8 cellular contexts compared by ENCODE assay signal in the genomic region with DNA sequence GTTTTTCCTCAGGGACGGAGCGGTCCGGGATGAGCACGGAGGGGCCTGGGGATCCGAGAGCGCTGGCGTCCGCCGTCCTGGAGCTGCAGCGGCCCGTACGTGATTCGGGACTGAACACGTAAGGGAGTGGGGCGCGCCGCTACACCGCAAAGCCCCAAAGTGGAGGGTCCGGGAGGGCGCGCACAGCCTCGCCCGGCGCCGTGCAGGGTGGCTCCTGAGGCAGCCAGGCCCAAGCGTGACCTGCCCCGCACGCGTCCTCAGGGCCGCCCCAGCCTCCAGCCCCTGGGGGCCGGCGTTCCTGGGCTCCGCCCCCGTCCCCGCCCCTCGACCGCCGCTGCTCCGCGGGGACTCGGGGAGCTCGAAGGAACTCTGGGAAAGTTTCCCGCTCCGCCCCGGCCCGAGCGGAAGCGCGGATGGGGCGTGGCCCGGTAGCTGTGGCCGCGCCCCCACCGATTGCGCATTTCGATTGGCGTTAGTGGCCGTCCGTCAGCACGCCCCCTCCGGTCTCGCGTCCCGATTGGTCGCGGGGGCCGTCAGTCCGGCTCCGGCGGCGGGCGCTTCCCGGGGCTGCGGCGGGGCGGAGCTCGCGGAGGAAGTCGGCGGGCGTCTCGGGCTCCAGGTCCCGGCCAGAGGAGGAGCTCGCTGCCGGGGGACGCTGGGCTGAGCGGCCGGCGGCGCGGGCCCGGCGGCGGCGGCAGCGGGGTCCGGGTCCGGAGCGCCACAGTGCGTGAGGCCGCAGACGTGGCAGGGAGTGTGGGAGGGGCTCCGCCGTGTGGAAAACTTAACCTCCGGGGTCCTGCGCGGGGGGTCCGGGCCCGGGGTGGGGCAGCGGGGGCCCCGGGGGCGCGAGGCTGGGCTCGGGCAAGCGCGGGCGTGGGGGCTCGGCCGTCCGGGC. TPM values are rescaled to one million over a fixed set of nuclear protein-coding genes. Genes with fewer than 3 reads are reported as not detected.
DNase-seq lines count a peak whose midpoint lies in the region; ATAC-seq and TF ChIP-seq lines count a peak whose summit lies in the region.

TSS of gene ANKRD16 (minus strand) at position 270 of the 895 bp plus-strand sequence. CDS start 539 bp downstream, outside the sequence.
TSS of gene FBH1 (plus strand) at position 620 of the 895 bp plus-strand sequence. CDS start at position 723, 103 bp downstream.

- no peaks in the 10 kb centered on the region for H3K9me3 Mint-ChIP-seq in activated naive CD4-positive, alpha-beta T cell treated with anti-CD3 and anti-CD28 coated beads, Interleukin-2, amount 50 U/mL, for 72 hours

- H3K4me3 ChIP-seq in GM08714 (ENCODE audit: low read length) (peak within 1 kb of the TSS; percentile 97), SK-N-MC (peak within 1 kb of the TSS; percentile 78)

- DNase-seq in NCI-H1048 (lab: John Stamatoyannopoulos, UW) (peak; percentile 87), SK-N-MC (ENCODE audit: low read depth, low spot score) (peak; percentile 40), glomerular visceral epithelial cell (ENCODE audit: extremely low spot score) (peak; percentile 99), omental fat pad (ENCODE audit: low spot score) (peak; percentile 88)
- peak; percentile 99 for DNase-seq in activated naive CD4-positive, alpha-beta T cell treated with anti-CD3 and anti-CD28 coated beads, Interleukin-2, amount 50 U/mL, for 72 hours (ENCODE audit: low spot score in 2 of 2)

- no peaks in the 10 kb centered on the region for H3K9me3 ChIP-seq in SK-N-MC (ENCODE audit: low read depth, low read length)

- no peaks in the 10 kb centered on the region; the same call in 1 of the 2 replicates for H3K36me3 ChIP-seq in SK-N-MC (ENCODE audit: insufficient read depth, low read length)

- H3K27ac ChIP-seq in SK-N-MC (no peak within 1 kb of the TSS), temporal lobe (ENCODE audit: low read depth, low read length) (no peak within 1 kb of the TSS)

- peaks cover 0 to 27% of the 10 kb centered on the region in 2 donors for H3K36me3 Mint-ChIP-seq in activated naive CD4-positive, alpha-beta T cell treated with anti-CD3 and anti-CD28 coated beads, Interleukin-2, amount 50 U/mL, for 72 hours

- no peak for TF ChIP-seq CTCF in omental fat pad (IDR thresholded peaks at IDR 0.05)

- ATAC-seq in HG02588 (IDR thresholded peaks at IDR 0.05; ENCODE audit: unreplicated experiment) (peak; percentile 84), omental fat pad (ENCODE audit: low FRiP score) (peak; percentile 98)
- peak; percentile 87 to 90 for ATAC-seq in activated naive CD4-positive, alpha-beta T cell treated with anti-CD3 and anti-CD28 coated beads, Interleukin-2, amount 50 U/mL, for 72 hours

- peak within 1 kb of the TSS; percentile 81 to 88 for H3K27ac Mint-ChIP-seq in activated naive CD4-positive, alpha-beta T cell treated with anti-CD3 and anti-CD28 coated beads, Interleukin-2, amount 50 U/mL, for 72 hours

- peak within 1 kb of the TSS; percentile 73 for H3K9ac ChIP-seq in SK-N-MC (ENCODE audit: insufficient read length)

RNA-seq across cellular contexts. Expression of gene ANKRD16, which starts in this region (rescaled TPM):
- 1 to 10 TPM; 3.3 to 6.8 TPM for total RNA-seq in activated naive CD4-positive, alpha-beta T cell treated with anti-CD3 and anti-CD28 coated beads, Interleukin-2, amount 50 U/mL, for 72 hours
- total RNA-seq in omental fat pad (1 to 10 TPM; 4.1 to 8.7 (median 5.8) TPM), temporal lobe (10.8 TPM)

RNA-seq across cellular contexts. Expression of gene FBH1, which starts in this region (rescaled TPM):
- total RNA-seq in activated naive CD4-positive, alpha-beta T cell treated with anti-CD3 and anti-CD28 coated beads, Interleukin-2, amount 50 U/mL, for 72 hours: 10 to 100 TPM; 51.8 to 53.5 TPM
- total RNA-seq in omental fat pad (100 to 1,000 TPM in 1 of 4 donors, 10 to 100 TPM in 3; 79.2 to 129 (median 81.4) TPM), temporal lobe (38.8 TPM)

Comparison
In these comparisons a context has a peak if more than half of its experiments do, and no peak if none do; other contexts are left out.
1. DNase-seq: peak in every context shown above with its lines; median percentile 99 in activated naive CD4-positive, alpha-beta T cell treated with anti-CD3 and anti-CD28 coated beads, Interleukin-2, amount 50 U/mL, for 72 hours; 99 in glomerular visceral epithelial cell; 88 in omental fat pad; 87 in NCI-H1048; 40 in SK-N-MC.